In the genomic region with DNA sequence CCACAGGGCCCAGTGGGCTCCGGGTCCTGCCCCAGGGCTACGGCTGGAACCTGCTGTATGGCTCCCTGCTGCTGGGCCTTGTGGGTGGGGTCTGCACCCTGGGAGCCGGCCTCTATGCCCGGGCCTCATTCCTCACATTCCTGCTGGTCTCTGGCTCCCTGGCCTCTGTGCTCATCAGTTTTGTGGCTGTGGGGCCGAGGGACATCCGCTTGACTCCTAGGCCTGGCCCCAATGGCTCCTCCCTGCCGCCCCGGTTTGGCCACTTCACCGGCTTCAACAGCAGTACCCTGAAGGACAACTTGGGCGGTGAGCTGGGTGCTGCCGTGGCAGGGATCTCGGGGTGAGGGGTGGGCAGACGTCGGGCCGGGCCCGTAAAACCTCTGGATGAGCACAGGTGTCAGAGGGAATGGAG, we compare ENCODE assay signal across 17 cellular contexts. TPM values are rescaled to one million over a fixed set of nuclear protein-coding genes. Genes with fewer than 3 reads are reported as not detected.
DNase-seq lines count a peak whose midpoint lies in the region; ATAC-seq and TF ChIP-seq lines count a peak whose summit lies in the region.
"Had no signal": no experiment of that assay in that cellular context is flagged by ENCODE, and none has a peak within 500 bp of the region (broad histone marks: within the 10 kb centered on the region; RNA-seq: fewer than 3 reads in every experiment).

No MANE protein-coding gene starts in this region.

- TF ChIP-seq CTCF in MCF 10A (IDR thresholded peaks at IDR 0.05; ENCODE audit: unreplicated experiment) (no peak), mammary epithelial cell (conservative IDR thresholded peaks at IDR 0.05 in 1 of 2, IDR thresholded peaks at IDR 0.05 in 1 of 2; ENCODE audit: extremely low read depth in 1 of 2, insufficient read depth in 1 of 2, low read depth in 1 of 2, low read length in 2 of 2) (no peak), nephron progenitor cell (IDR thresholded peaks at IDR 0.05) (no peak)

- H3K4me3 ChIP-seq in mammary epithelial cell (replicated peaks in 1 of 3; ENCODE audit: insufficient read depth in 1 of 3, low read depth in 2 of 3, low read length in 3 of 3) = no peak overlapping the region
- H3K4me3 ChIP-seq: Peyer's patch had no signal

- BruUV-seq in MCF 10A (replicated peaks; lab: Mats Ljungman, UMichigan) = no TSS peak
- no TSS peak for BruUV-seq in mammary epithelial cell (replicated peaks; lab: Mats Ljungman, UMichigan)

- H3K36me3 ChIP-seq in mammary epithelial cell (ENCODE audit: insufficient read depth, low read length) = no peaks in the 10 kb centered on the region

- in situ Hi-C loops in mammary epithelial cell (cut with MboI; ENCODE audit: low sequenced_read_pairs in 2 of 2) = loop anchor here (10.0 to 25.0 kb wide), 3 partner anchors 152 to 395 kb away; a partner anchor contains a TSS

- H3K9me3 ChIP-seq in mammary epithelial cell (replicated peaks; ENCODE audit: insufficient read depth, low read length) = no peaks in the 10 kb centered on the region
- H3K9me3 ChIP-seq: Peyer's patch had no signal

- no peak overlapping the region for H3K4me3 Mint-ChIP-seq in MCF 10A (ENCODE audit: unreplicated experiment)
- H3K4me3 Mint-ChIP-seq in dendritic cell treated with granulocyte-macrophage colony-stimulating factor and Interleukin-4, amounts not matched to agents 40 ng/mL and 50 ng/mL, for 4 days = no peak overlapping the region
- H3K4me3 Mint-ChIP-seq in nephron progenitor cell = no peak overlapping the region

- no peak overlapping the region for H3K9ac ChIP-seq in mammary epithelial cell (ENCODE audit: insufficient read depth, low read length)

- no peak overlapping the region for H3K4me2 ChIP-seq in mammary epithelial cell (ENCODE audit: insufficient read depth, low read depth, low read length)

- H4K20me1 ChIP-seq in mammary epithelial cell (ENCODE audit: insufficient read depth, low read length) = no peaks in the 10 kb centered on the region

- POLR2A ChIA-PET in MCF 10A (lab: Yijun Ruan, JAX) = interaction anchor here (0.9 kb wide), 1 partner anchor 18 kb away, joined by 3 read pairs; a partner anchor contains a TSS

- no peak for DNase-seq in MCF 10A (ENCODE audit: unreplicated experiment)
- no peak for DNase-seq in mammary epithelial cell
- DNase-seq in nephron progenitor cell = peak; percentile 16
- DNase-seq in superior temporal gyrus (ENCODE audit: extremely low spot score) = no peak
- no peak for DNase-seq in hypothalamus (lab: John Stamatoyannopoulos, UW)
- DNase-seq: 8988T, DMS53, KG1, NCI-H1092, NCI-H1694 treated with DMSO at 0.1 percent for 48 hours, NCI-H82, Peyer's patch, SHP77 treated with DMSO at 0.1 percent for 48 hours had no signal

- H3K27ac Mint-ChIP-seq in MCF 10A (ENCODE audit: low read depth, unreplicated experiment) = peak overlapping the region; percentile 59
- H3K27ac Mint-ChIP-seq in dendritic cell treated with granulocyte-macrophage colony-stimulating factor and Interleukin-4, amounts not matched to agents 40 ng/mL and 50 ng/mL, for 4 days = peak overlapping the region; percentile 19
- no peak overlapping the region for H3K27ac Mint-ChIP-seq in nephron progenitor cell

- H2AFZ ChIP-seq in mammary epithelial cell (ENCODE audit: low read depth, low read length) = no peak overlapping the region

- H3K27me3 ChIP-seq in mammary epithelial cell (ENCODE audit: insufficient read depth, low read length) = no peaks in the 10 kb centered on the region
- H3K27me3 ChIP-seq: Peyer's patch had no signal

- CTCF ChIA-PET in MCF 10A (lab: Yijun Ruan, JAX) (no interaction called here), mammary epithelial cell (lab: Charles Lee; ENCODE audit: low non-redundant PET) (no interaction called here)

- H3K27me3 Mint-ChIP-seq in MCF 10A (ENCODE audit: insufficient read depth, unreplicated experiment) (no peaks in the 10 kb centered on the region), nephron progenitor cell (ENCODE audit: low read depth, poor library complexity) (peaks cover 4% of the 10 kb centered on the region)
- H3K27me3 Mint-ChIP-seq in dendritic cell treated with granulocyte-macrophage colony-stimulating factor and Interleukin-4, amounts not matched to agents 40 ng/mL and 50 ng/mL, for 4 days = no peaks in the 10 kb centered on the region

- H3K4me1 ChIP-seq in mammary epithelial cell (ENCODE audit: insufficient read depth, low read length) = peaks cover 1% of the 10 kb centered on the region

- 84% methylated on average over 8 of the region's 16 CpGs for WGBS in mammary epithelial cell (ENCODE audit: low coverage, missing lambda C conversion rate)

- H3K36me3 Mint-ChIP-seq in MCF 10A (ENCODE audit: insufficient read depth, unreplicated experiment) = peaks cover 33% of the 10 kb centered on the region
- H3K36me3 Mint-ChIP-seq in dendritic cell treated with granulocyte-macrophage colony-stimulating factor and Interleukin-4, amounts not matched to agents 40 ng/mL and 50 ng/mL, for 4 days (ENCODE audit: low read depth) = peaks cover 96% of the 10 kb centered on the region
- no peaks in the 10 kb centered on the region for H3K36me3 Mint-ChIP-seq in nephron progenitor cell (ENCODE audit: low read depth)

- ATAC-seq in HG03039 (IDR thresholded peaks at IDR 0.05; ENCODE audit: unreplicated experiment) (no peak), SK-N-SH treated with all-trans-retinoic acid at 6 μM for 48 hours (no peak)

- no peaks in the 10 kb centered on the region for H3K9me3 Mint-ChIP-seq in MCF 10A (ENCODE audit: unreplicated experiment)
- H3K9me3 Mint-ChIP-seq in dendritic cell treated with granulocyte-macrophage colony-stimulating factor and Interleukin-4, amounts not matched to agents 40 ng/mL and 50 ng/mL, for 4 days = no peaks in the 10 kb centered on the region
- no peaks in the 10 kb centered on the region for H3K9me3 Mint-ChIP-seq in nephron progenitor cell

- H3K79me2 ChIP-seq in mammary epithelial cell (ENCODE audit: insufficient read depth, low read length) = peaks cover 23% of the 10 kb centered on the region

- H3K4me1 Mint-ChIP-seq in MCF 10A (ENCODE audit: insufficient read depth, unreplicated experiment) (peaks cover 3% of the 10 kb centered on the region), nephron progenitor cell (peaks cover 15% of the 10 kb centered on the region)
- peaks cover 71% of the 10 kb centered on the region for H3K4me1 Mint-ChIP-seq in dendritic cell treated with granulocyte-macrophage colony-stimulating factor and Interleukin-4, amounts not matched to agents 40 ng/mL and 50 ng/mL, for 4 days (ENCODE audit: low read depth)

- intact Hi-C loops in MCF 10A (cut with micrococcal nuclease) (no loop called here), mammary epithelial cell (cut with micrococcal nuclease) (no loop called here)
- intact Hi-C loops in dendritic cell treated with granulocyte-macrophage colony-stimulating factor and Interleukin-4, amounts not matched to agents 40 ng/mL and 50 ng/mL, for 4 days (cut with micrococcal nuclease) = no loop called here

- no peak overlapping the region for H3K27ac ChIP-seq in mammary epithelial cell (ENCODE audit: insufficient read depth, low read depth, low read length)
- H3K27ac ChIP-seq: C4-2B, Peyer's patch had no signal

- dilution Hi-C loops in mammary epithelial cell (cut with HindIII; ENCODE audit: low sequenced_read_pairs) = no loop called here

TF ChIP-seq in SK-N-SH treated with all-trans-retinoic acid at 6 μM for 48 hours, 23 proteins besides CTCF, POLR2A, EP300 and RAD21:
- TF ChIP-seq ESRRG (CRISPR knock-in tag; IDR thresholded peaks at IDR 0.05) (no peak), ZNF565 (CRISPR knock-in tag; conservative IDR thresholded peaks at IDR 0.05; ENCODE audit: low read depth) (no peak), ZFP30 (CRISPR knock-in tag; IDR thresholded peaks at IDR 0.05) (no peak)
- TF ChIP-seq, protein P1, sequence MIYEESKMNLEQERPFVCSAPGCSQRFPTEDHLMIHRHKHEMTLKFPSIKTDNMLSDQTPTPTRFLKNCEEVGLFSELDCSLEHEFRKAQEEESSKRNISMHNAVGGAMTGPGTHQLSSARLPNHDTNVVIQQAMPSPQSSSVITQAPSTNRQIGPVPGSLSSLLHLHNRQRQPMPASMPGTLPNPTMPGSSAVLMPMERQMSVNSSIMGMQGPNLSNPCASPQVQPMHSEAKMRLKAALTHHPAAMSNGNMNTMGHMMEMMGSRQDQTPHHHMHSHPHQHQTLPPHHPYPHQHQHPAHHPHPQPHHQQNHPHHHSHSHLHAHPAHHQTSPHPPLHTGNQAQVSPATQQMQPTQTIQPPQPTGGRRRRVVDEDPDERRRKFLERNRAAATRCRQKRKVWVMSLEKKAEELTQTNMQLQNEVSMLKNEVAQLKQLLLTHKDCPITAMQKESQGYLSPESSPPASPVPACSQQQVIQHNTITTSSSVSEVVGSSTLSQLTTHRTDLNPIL (CRISPR knock-in tag; IDR thresholded peaks at IDR 0.05; ENCODE audit: low read depth) = no peak

RNA-seq across cellular contexts. Expression of a gene that starts 4.4 kb away (rescaled TPM):
- total RNA-seq in MCF 10A (2022) (19.2 and 21.0 TPM in 2 replicates), mammary epithelial cell (10 to 100 TPM; 11.7 to 31.0 TPM)
- 11.5 TPM for polyA plus RNA-seq in mammary epithelial cell
- polyA minus RNA-seq in mammary epithelial cell = 18.6 TPM

RNA-seq across cellular contexts. Expression of a gene that starts 10.3 kb away (rescaled TPM):
- 106 and 132 TPM in 2 replicates for total RNA-seq in MCF 10A (2022)
- total RNA-seq in mammary epithelial cell = 100 to 1,000 TPM in 1 of 2 donors, 10 to 100 TPM in 1; 56.3 to 129 TPM
- 125 TPM for polyA plus RNA-seq in mammary epithelial cell
- polyA minus RNA-seq in mammary epithelial cell = 66.4 TPM

RNA-seq across cellular contexts. Expression of a gene that starts 18.0 kb away (rescaled TPM):
- 111 and 142 TPM in 2 replicates for total RNA-seq in MCF 10A (2022)
- total RNA-seq in mammary epithelial cell = 100 to 1,000 TPM in 1 of 2 donors, 10 to 100 TPM in 1; 29.5 to 127 TPM
- polyA plus RNA-seq in mammary epithelial cell = 57.6 TPM
- 127 TPM for polyA minus RNA-seq in mammary epithelial cell

RNA-seq across cellular contexts. Expression of a gene that starts 29.6 kb away (rescaled TPM):
- 48.8 and 51.3 TPM in 2 replicates for total RNA-seq in MCF 10A (2022)
- total RNA-seq in mammary epithelial cell = 10 to 100 TPM; 75.0 to 81.0 TPM
- 71.4 TPM for polyA plus RNA-seq in mammary epithelial cell
- polyA minus RNA-seq in mammary epithelial cell = 145 TPM

RNA-seq across cellular contexts. Expression of a gene that starts 32.6 kb away (rescaled TPM):
- 2.8 and 3.4 TPM in 2 replicates for total RNA-seq in MCF 10A (2022)
- 1 to 10 TPM; 2.0 to 3.7 TPM for total RNA-seq in mammary epithelial cell
- polyA plus RNA-seq in mammary epithelial cell = 1.1 TPM
- 4.2 TPM for polyA minus RNA-seq in mammary epithelial cell
